In genomic region chr19:48390188-48391099, GRCh38 we compare ENCODE assay signal across 1 cellular context.
TF ChIP-seq lines count a peak whose summit lies in the region.

No MANE protein-coding gene starts in this region.

TF ChIP-seq in GM23338, 12 proteins besides CTCF, POLR2A, EP300 and RAD21 (continued from another document):
- TF ChIP-seq REST (IDR thresholded peaks at IDR 0.05; ENCODE audit: unreplicated experiment): no peak
- TF ChIP-seq ZNF462 (CRISPR knock-in tag; IDR thresholded peaks at IDR 0.05): no peak
- TF ChIP-seq JUNB (IDR thresholded peaks at IDR 0.05; ENCODE audit: unreplicated experiment): no peak
- no peak for TF ChIP-seq ETS1 (IDR thresholded peaks at IDR 0.05)
- no peak for TF ChIP-seq CREB1 (CRISPR knock-in tag; IDR thresholded peaks at IDR 0.05; ENCODE audit: low read depth)
- TF ChIP-seq STAT1 (IDR thresholded peaks at IDR 0.05; ENCODE audit: unreplicated experiment): no peak
- no peak for TF ChIP-seq EZH2phosphoT487 (IDR thresholded peaks at IDR 0.05; ENCODE audit: unreplicated experiment)
- no peak for TF ChIP-seq ZNF331 (CRISPR knock-in tag; IDR thresholded peaks at IDR 0.05; ENCODE audit: low read depth)
- TF ChIP-seq POLR2AphosphoS5 (IDR thresholded peaks at IDR 0.05; ENCODE audit: low read depth): no peak; the same call in 1 of the 2 replicates
